Comparison of ENCODE assay signal across 20 cellular contexts in genomic region chr5:82808960-82809359, GRCh38.
"Had no signal": no experiment of that assay in that cellular context is flagged by ENCODE, and none has a peak within 500 bp of the region (broad histone marks: within the 10 kb centered on the region; RNA-seq: fewer than 3 reads in every experiment).

No MANE protein-coding gene starts in this region.

- H3K4me1 Mint-ChIP-seq: activated CD4-positive, alpha-beta T cell treated with anti-CD3 and anti-CD28 coated beads, Interleukin-2, amount 10 ng/mL, durations not matched to agents 24 days and 14 days; activated naive CD8-positive, alpha-beta T cell treated with anti-CD3 and anti-CD28 coated beads for 36 hours; naive thymus-derived CD8-positive, alpha-beta T cell had no signal

- H3K36me3 Mint-ChIP-seq: activated naive CD8-positive, alpha-beta T cell treated with anti-CD3 and anti-CD28 coated beads for 36 hours; naive thymus-derived CD8-positive, alpha-beta T cell had no signal

- H3K4me3 Mint-ChIP-seq: activated CD4-positive, alpha-beta T cell treated with anti-CD3 and anti-CD28 coated beads, Interleukin-2, amount 10 ng/mL, durations not matched to agents 24 days and 14 days; activated naive CD8-positive, alpha-beta T cell treated with anti-CD3 and anti-CD28 coated beads for 36 hours; naive thymus-derived CD8-positive, alpha-beta T cell had no signal

- H3K27ac Mint-ChIP-seq: activated CD4-positive, alpha-beta T cell treated with anti-CD3 and anti-CD28 coated beads, Interleukin-2, amount 10 ng/mL, durations not matched to agents 24 days and 14 days; activated naive CD8-positive, alpha-beta T cell treated with anti-CD3 and anti-CD28 coated beads for 36 hours had no signal

- H3K27ac ChIP-seq: coronary artery, gastroesophageal sphincter, heart right ventricle, lower lobe of right lung, neutrophil, pancreas, right lobe of liver, spleen, thyroid gland had no signal

- DNase-seq: activated CD4-positive, alpha-beta T cell treated with anti-CD3 and anti-CD28 coated beads, Interleukin-2, amount 10 ng/mL, durations not matched to agents 24 days and 14 days; activated naive CD4-positive, alpha-beta T cell; activated naive CD8-positive, alpha-beta T cell treated with anti-CD3 and anti-CD28 coated beads for 36 hours; activated T-cell treated with anti-CD3 and anti-CD28 coated beads for 4 hours; amniotic stem cell; central memory CD4-positive, alpha-beta T cell; lower lobe of right lung; naive thymus-derived CD8-positive, alpha-beta T cell; pancreas; right lobe of liver; spleen; stimulated activated CD8-positive, alpha-beta memory T cell treated with anti-CD3 and anti-CD28 coated beads, Interleukin-4, amount 100 ng/mL, for 48 hours; stimulated activated naive CD4-positive, alpha-beta T cell treated with Interleukin-2 at 50 U/mL for 16 hours; SW 1271; T-helper 2 cell; thyroid gland had no signal

- H3K36me3 ChIP-seq: gastroesophageal sphincter, heart right ventricle, lower lobe of right lung, neutrophil, pancreas, right lobe of liver, spleen, thyroid gland had no signal

- H3K4me1 ChIP-seq: gastroesophageal sphincter, heart right ventricle, lower lobe of right lung, pancreas, right lobe of liver, thyroid gland had no signal

- H3K9me3 Mint-ChIP-seq: activated CD4-positive, alpha-beta T cell treated with anti-CD3 and anti-CD28 coated beads, Interleukin-2, amount 10 ng/mL, durations not matched to agents 24 days and 14 days; activated naive CD8-positive, alpha-beta T cell treated with anti-CD3 and anti-CD28 coated beads for 36 hours; naive thymus-derived CD8-positive, alpha-beta T cell had no signal

- ATAC-seq: gastroesophageal sphincter; heart right ventricle; lower lobe of right lung; naive thymus-derived CD8-positive, alpha-beta T cell; pancreas; right lobe of liver had no signal

- H3K27me3 ChIP-seq: gastroesophageal sphincter, heart right ventricle, neutrophil, pancreas, right lobe of liver, spleen, thyroid gland had no signal

- H3K4me3 ChIP-seq: coronary artery, gastroesophageal sphincter, heart right ventricle, lower lobe of right lung, pancreas, right lobe of liver, spleen, thyroid gland had no signal

- H3K27me3 Mint-ChIP-seq: activated CD4-positive, alpha-beta T cell treated with anti-CD3 and anti-CD28 coated beads, Interleukin-2, amount 10 ng/mL, durations not matched to agents 24 days and 14 days; activated naive CD8-positive, alpha-beta T cell treated with anti-CD3 and anti-CD28 coated beads for 36 hours had no signal
